In genomic region chr19:51514866-51515481, GRCh38 we compare ENCODE assay signal across 8 cellular contexts. TPM values are rescaled to one million over a fixed set of nuclear protein-coding genes. Genes with fewer than 3 reads are reported as not detected.
DNase-seq lines count a peak whose midpoint lies in the region; ATAC-seq and TF ChIP-seq lines count a peak whose summit lies in the region.

No MANE protein-coding gene starts in this region.

- peak; percentile 28 for DNase-seq in activated CD4-positive, alpha-beta memory T cell treated with anti-CD3 and anti-CD28 coated beads for 36 hours
- no peak for DNase-seq in activated CD4-positive, alpha-beta memory T cell treated with anti-CD3 and anti-CD28 coated beads, Interleukin-2, amount 10 ng/mL, durations not matched to agents 7 days and 5 days
- peak; percentile 60 for DNase-seq in Jurkat, Clone E6-1 (ENCODE audit: low read depth, low spot score)
- no peak for DNase-seq in RWPE2 (ENCODE audit: low spot score)
- peak; percentile 10 to 28 (median 20) for DNase-seq in effector memory CD8-positive, alpha-beta T cell
- peak; percentile 67 for DNase-seq in myocyte (ENCODE audit: low read depth)
- no peak for DNase-seq in activated effector memory CD4-positive, alpha-beta T cell treated with anti-CD3 and anti-CD28 coated beads, Interleukin-2, amount 50 U/mL, for 16 hours
- no peak for DNase-seq in ureter (ENCODE audit: low spot score)

- H3K36me3 Mint-ChIP-seq in activated CD4-positive, alpha-beta memory T cell treated with anti-CD3 and anti-CD28 coated beads for 36 hours, result no peaks in the 10 kb centered on the region
- no peaks in the 10 kb centered on the region for H3K36me3 Mint-ChIP-seq in activated CD4-positive, alpha-beta memory T cell treated with anti-CD3 and anti-CD28 coated beads, Interleukin-2, amount 10 ng/mL, durations not matched to agents 7 days and 5 days (ENCODE audit: low read depth)
- no peaks in the 10 kb centered on the region for H3K36me3 Mint-ChIP-seq in effector memory CD8-positive, alpha-beta T cell (ENCODE audit: insufficient read depth)

- intact Hi-C loops in activated CD4-positive, alpha-beta memory T cell treated with anti-CD3 and anti-CD28 coated beads for 36 hours (cut with micrococcal nuclease), result loop anchor here (1.0 to 10.0 kb wide), 3 partner anchors 42 to 140 kb away; no protein-coding TSS in a partner anchor

- peak; percentile 82 for TF ChIP-seq CTCF in RWPE2 (IDR thresholded peaks at IDR 0.05; ENCODE audit: poor library complexity, severe bottlenecking)

- H3K27me3 ChIP-seq in RWPE2 (ENCODE audit: insufficient read depth, poor library complexity, severe bottlenecking), result peaks cover 20% of the 10 kb centered on the region

- H3K27ac ChIP-seq in RWPE2 (ENCODE audit: poor library complexity, severe bottlenecking), result no peak overlapping the region

- no peak overlapping the region for H3K4me3 Mint-ChIP-seq in activated CD4-positive, alpha-beta memory T cell treated with anti-CD3 and anti-CD28 coated beads for 36 hours
- H3K4me3 Mint-ChIP-seq in activated CD4-positive, alpha-beta memory T cell treated with anti-CD3 and anti-CD28 coated beads, Interleukin-2, amount 10 ng/mL, durations not matched to agents 7 days and 5 days, result no peak overlapping the region
- H3K4me3 Mint-ChIP-seq in effector memory CD8-positive, alpha-beta T cell, result no peak overlapping the region

- POLR2A ChIA-PET in activated CD4-positive, alpha-beta memory T cell treated with anti-CD3 and anti-CD28 coated beads for 36 hours (lab: Charles Lee), result interaction anchor here (0.7 kb wide), 1 partner anchor 94 kb away, joined by 4 read pairs; no protein-coding TSS in a partner anchor
- POLR2A ChIA-PET in activated CD4-positive, alpha-beta memory T cell treated with anti-CD3 and anti-CD28 coated beads, Interleukin-2, amount 10 ng/mL, durations not matched to agents 7 days and 5 days (lab: Charles Lee), result no interaction called here

- H3K4me1 ChIP-seq in RWPE2 (ENCODE audit: insufficient read depth, poor library complexity, severe bottlenecking), result no peaks in the 10 kb centered on the region

- no peaks in the 10 kb centered on the region for H3K36me3 ChIP-seq in RWPE2 (ENCODE audit: low read depth)

- no peak overlapping the region for H3K27ac Mint-ChIP-seq in activated CD4-positive, alpha-beta memory T cell treated with anti-CD3 and anti-CD28 coated beads for 36 hours
- H3K27ac Mint-ChIP-seq in activated CD4-positive, alpha-beta memory T cell treated with anti-CD3 and anti-CD28 coated beads, Interleukin-2, amount 10 ng/mL, durations not matched to agents 7 days and 5 days, result no peak overlapping the region
- no peak overlapping the region for H3K27ac Mint-ChIP-seq in effector memory CD8-positive, alpha-beta T cell

- CTCF ChIA-PET in activated CD4-positive, alpha-beta memory T cell treated with anti-CD3 and anti-CD28 coated beads for 36 hours (lab: Charles Lee), result interaction anchor here (0.6 to 6.6 kb wide), 36 partner anchors 8 to 263 kb away, joined by 3 to 150 read pairs (median 4); partner anchors contain the start of gene SIGLEC10
- CTCF ChIA-PET in activated CD4-positive, alpha-beta memory T cell treated with anti-CD3 and anti-CD28 coated beads, Interleukin-2, amount 10 ng/mL, durations not matched to agents 7 days and 5 days (lab: Charles Lee), result interaction anchor here (0.8 to 7.3 kb wide), 15 partner anchors 10 to 179 kb away, joined by 3 to 49 read pairs (median 4); partner anchors contain the start of gene SIGLEC10

- peaks cover 12% of the 10 kb centered on the region for H3K4me1 Mint-ChIP-seq in activated CD4-positive, alpha-beta memory T cell treated with anti-CD3 and anti-CD28 coated beads for 36 hours (ENCODE audit: low read depth)
- peaks cover 7% of the 10 kb centered on the region for H3K4me1 Mint-ChIP-seq in activated CD4-positive, alpha-beta memory T cell treated with anti-CD3 and anti-CD28 coated beads, Interleukin-2, amount 10 ng/mL, durations not matched to agents 7 days and 5 days
- H3K4me1 Mint-ChIP-seq in effector memory CD8-positive, alpha-beta T cell (ENCODE audit: low read depth in 2 of 2), result no peaks in the 10 kb centered on the region

- H3K4me3 ChIP-seq in Jurkat, Clone E6-1 (ENCODE audit: low read length), result no peak overlapping the region
- H3K4me3 ChIP-seq in RWPE2 (ENCODE audit: severe bottlenecking), result no peak overlapping the region

- H3K9me3 Mint-ChIP-seq in activated CD4-positive, alpha-beta memory T cell treated with anti-CD3 and anti-CD28 coated beads for 36 hours, result no peaks in the 10 kb centered on the region
- H3K9me3 Mint-ChIP-seq in activated CD4-positive, alpha-beta memory T cell treated with anti-CD3 and anti-CD28 coated beads, Interleukin-2, amount 10 ng/mL, durations not matched to agents 7 days and 5 days, result no peaks in the 10 kb centered on the region
- no peaks in the 10 kb centered on the region for H3K9me3 Mint-ChIP-seq in effector memory CD8-positive, alpha-beta T cell

- peaks cover 3% of the 10 kb centered on the region for H3K9me3 ChIP-seq in RWPE2 (ENCODE audit: severe bottlenecking)

- H3K27me3 Mint-ChIP-seq in activated CD4-positive, alpha-beta memory T cell treated with anti-CD3 and anti-CD28 coated beads for 36 hours, result peaks cover 25% of the 10 kb centered on the region
- H3K27me3 Mint-ChIP-seq in activated CD4-positive, alpha-beta memory T cell treated with anti-CD3 and anti-CD28 coated beads, Interleukin-2, amount 10 ng/mL, durations not matched to agents 7 days and 5 days, result peaks cover 29% of the 10 kb centered on the region
- H3K27me3 Mint-ChIP-seq in effector memory CD8-positive, alpha-beta T cell, result peaks cover 48 to 50% of the 10 kb centered on the region in 2 donors

- ATAC-seq in RWPE2 (ENCODE audit: low read depth), result 0 out of 3 replicates have a peak, but pooled peaks have one; percentile 41
- ATAC-seq in effector memory CD8-positive, alpha-beta T cell (replicated peaks), result no peak

RNA-seq across cellular contexts. Expression of gene SIGLEC12, which starts 13.4 kb away (rescaled TPM):
- total RNA-seq in activated CD4-positive, alpha-beta memory T cell treated with anti-CD3 and anti-CD28 coated beads for 36 hours, result under 1 TPM; 0.22 to 0.24 TPM
- total RNA-seq in activated CD4-positive, alpha-beta memory T cell treated with anti-CD3 and anti-CD28 coated beads, Interleukin-2, amount 10 ng/mL, durations not matched to agents 7 days and 5 days, result under 1 TPM; 0.35 to 0.43 TPM
- polyA plus RNA-seq in Jurkat, Clone E6-1 (2012; ENCODE audit: insufficient read depth, insufficient read length), result not detected
- total RNA-seq in myocyte, result not detected in 2 replicates
- polyA plus RNA-seq in myocyte (2012), result not detected
- 0.34 TPM for total RNA-seq in ureter

RNA-seq across cellular contexts. Expression of gene SIGLEC6, which starts 16.5 kb away (rescaled TPM):
- not detected for total RNA-seq in activated CD4-positive, alpha-beta memory T cell treated with anti-CD3 and anti-CD28 coated beads for 36 hours
- total RNA-seq in activated CD4-positive, alpha-beta memory T cell treated with anti-CD3 and anti-CD28 coated beads, Interleukin-2, amount 10 ng/mL, durations not matched to agents 7 days and 5 days, result under 1 TPM; 0.15 to 0.48 TPM
- 1.1 TPM for polyA plus RNA-seq in Jurkat, Clone E6-1 (2012; ENCODE audit: insufficient read depth, insufficient read length)
- total RNA-seq in myocyte (not detected in 2 replicates), ureter (2.2 TPM)
- not detected for polyA plus RNA-seq in myocyte (2012)

RNA-seq across cellular contexts. Expression of gene CEACAM18, which starts 36.6 kb away (rescaled TPM):
- not detected for total RNA-seq in activated CD4-positive, alpha-beta memory T cell treated with anti-CD3 and anti-CD28 coated beads for 36 hours
- not detected for total RNA-seq in activated CD4-positive, alpha-beta memory T cell treated with anti-CD3 and anti-CD28 coated beads, Interleukin-2, amount 10 ng/mL, durations not matched to agents 7 days and 5 days
- polyA plus RNA-seq in Jurkat, Clone E6-1 (2012; ENCODE audit: insufficient read depth, insufficient read length), result not detected
- total RNA-seq in myocyte (not detected in 2 replicates), ureter (not detected)
- polyA plus RNA-seq in myocyte (2012), result not detected

RNA-seq across cellular contexts. Expression of gene ZNF175, which starts 56.1 kb away (rescaled TPM):
- 1 to 10 TPM; 7.1 to 7.9 TPM for total RNA-seq in activated CD4-positive, alpha-beta memory T cell treated with anti-CD3 and anti-CD28 coated beads for 36 hours
- 1 to 10 TPM; 5.5 to 7.1 TPM for total RNA-seq in activated CD4-positive, alpha-beta memory T cell treated with anti-CD3 and anti-CD28 coated beads, Interleukin-2, amount 10 ng/mL, durations not matched to agents 7 days and 5 days
- polyA plus RNA-seq in Jurkat, Clone E6-1 (2012; ENCODE audit: insufficient read depth, insufficient read length), result 15.6 TPM
- total RNA-seq in myocyte, result 4.5 and 5.0 TPM in 2 replicates
- polyA plus RNA-seq in myocyte (2012), result 6.5 TPM
- total RNA-seq in ureter, result 16.0 TPM

RNA-seq across cellular contexts. Expression of gene SIGLEC8, which starts 56.7 kb away (rescaled TPM):
- not detected for total RNA-seq in activated CD4-positive, alpha-beta memory T cell treated with anti-CD3 and anti-CD28 coated beads for 36 hours
- not detected for total RNA-seq in activated CD4-positive, alpha-beta memory T cell treated with anti-CD3 and anti-CD28 coated beads, Interleukin-2, amount 10 ng/mL, durations not matched to agents 7 days and 5 days
- polyA plus RNA-seq in Jurkat, Clone E6-1 (2012; ENCODE audit: insufficient read depth, insufficient read length), result not detected
- not detected in 2 replicates for total RNA-seq in myocyte
- not detected for polyA plus RNA-seq in myocyte (2012)
- 6.3 TPM for total RNA-seq in ureter

Comparison
In these comparisons a context has a peak if more than half of its experiments do, and no peak if none do; other contexts are left out.
1. DNase-seq: peak in activated CD4-positive, alpha-beta memory T cell treated with anti-CD3 and anti-CD28 coated beads for 36 hours (single experiment), Jurkat, Clone E6-1 (single experiment), effector memory CD8-positive, alpha-beta T cell (3 of 3) and myocyte (single experiment); none in activated CD4-positive, alpha-beta memory T cell treated with anti-CD3 and anti-CD28 coated beads, Interleukin-2, amount 10 ng/mL, durations not matched to agents 7 days and 5 days (single experiment), RWPE2 (single experiment), activated effector memory CD4-positive, alpha-beta T cell treated with anti-CD3 and anti-CD28 coated beads, Interleukin-2, amount 50 U/mL, for 16 hours (single experiment) and ureter (single experiment).